Comparison of ENCODE assay signal across 9 cellular contexts in genomic region chr1:9239622-9240401, GRCh38. TPM values are rescaled to one million over a fixed set of nuclear protein-coding genes. Genes with fewer than 3 reads are reported as not detected.
DNase-seq lines count a peak whose midpoint lies in the region; ATAC-seq and TF ChIP-seq lines count a peak whose summit lies in the region.
"Had no signal": no experiment of that assay in that cellular context is flagged by ENCODE, and none has a peak within 500 bp of the region (broad histone marks: within the 10 kb centered on the region; RNA-seq: fewer than 3 reads in every experiment).

No MANE protein-coding gene starts in this region.

- H3K4me2 ChIP-seq in BLaER1 treated with 17β-estradiol and CSF1 and Interleukin-3, amounts not matched to agents 10 nM and 100 nM: peak overlapping the region; percentile 65 to 96 (median 90)

- H3K27ac ChIP-seq in BLaER1 treated with 17β-estradiol and CSF1 and Interleukin-3, amounts not matched to agents 10 nM and 100 nM: peak overlapping the region in 9 of 11 experiments; percentile 14 to 83 (median 64); a peak in 17 of 22 replicates
- H3K27ac ChIP-seq in HL-60 (replicated peaks) (peak overlapping the region; percentile 56), esophagus squamous epithelium (peak overlapping the region; percentile 61 to 94 (median 92)), ovary (peak overlapping the region; percentile 48 to 78), aorta (ENCODE audit: low read depth in 1 of 2, low read length in 2 of 2) (peak overlapping the region; percentile 7 to 70)
- H3K27ac ChIP-seq: cardiac muscle cell had no signal

- TF ChIP-seq EP300 in ovary (IDR thresholded peaks at IDR 0.05): peak; percentile 53

- H3K9ac ChIP-seq in BLaER1 treated with 17β-estradiol and CSF1 and Interleukin-3, amounts not matched to agents 10 nM and 100 nM: peak overlapping the region in 8 of 11 experiments; percentile 34 to 73 (median 53); a peak in 13 of 22 replicates

- CTCF ChIA-PET in activated CD4-positive, alpha-beta memory T cell treated with anti-CD3 and anti-CD28 coated beads, Interleukin-2, amount 10 ng/mL, durations not matched to agents 7 days and 5 days (lab: Charles Lee): interaction anchor here (1.0 to 3.1 kb wide), 4 partner anchors 10 to 129 kb away, joined by 4 to 12 read pairs (median 4); no protein-coding TSS in a partner anchor

- H3K36me3 ChIP-seq in BLaER1 treated with 17β-estradiol and CSF1 and Interleukin-3, amounts not matched to agents 10 nM and 100 nM: peaks cover 0 to under 1% (median 0%) of the 10 kb centered on the region in 11 experiments; a peak in 2 of 22 replicates
- H3K36me3 ChIP-seq in esophagus squamous epithelium (no peaks in the 10 kb centered on the region), ovary (no peaks in the 10 kb centered on the region), aorta (ENCODE audit: control insufficient read depth in 1 of 2, insufficient read depth in 2 of 2, low read length in 1 of 2) (no peaks in the 10 kb centered on the region)
- H3K36me3 ChIP-seq: cardiac muscle cell had no signal

- DNase-seq in HL-60 (ENCODE audit: low read depth in 1 of 2, low spot score in 1 of 2) (peak; percentile 94 to 95), esophagus squamous epithelium (lab: John Stamatoyannopoulos, UW) (no peak), ovary (peak; percentile 67 to 81 (median 74)), aorta (peak; percentile 74 to 79), LoVo (ENCODE audit: low spot score) (no peak)
- peak; percentile 77 for DNase-seq in activated CD4-positive, alpha-beta memory T cell treated with anti-CD3 and anti-CD28 coated beads, Interleukin-2, amount 10 ng/mL, durations not matched to agents 7 days and 5 days

- peaks cover 0 to 43% (median 0%) of the 10 kb centered on the region in 11 experiments; a peak in 7 of 22 replicates for H3K27me3 ChIP-seq in BLaER1 treated with 17β-estradiol and CSF1 and Interleukin-3, amounts not matched to agents 10 nM and 100 nM
- H3K27me3 ChIP-seq in HL-60 (ENCODE audit: insufficient read depth, poor library complexity, severe bottlenecking) (no peaks in the 10 kb centered on the region), esophagus squamous epithelium (no peaks in the 10 kb centered on the region), ovary (no peaks in the 10 kb centered on the region), aorta (ENCODE audit: control insufficient read depth in 1 of 2, insufficient read depth in 2 of 2, low read length in 1 of 2) (no peaks in the 10 kb centered on the region)
- H3K27me3 ChIP-seq: cardiac muscle cell had no signal

- no peak for TF ChIP-seq POLR2A in esophagus squamous epithelium (IDR thresholded peaks at IDR 0.05)
- TF ChIP-seq POLR2A in ovary (IDR thresholded peaks at IDR 0.05): peak; percentile 28

- ATAC-seq in aorta (ENCODE audit: low FRiP score) (peak; percentile 62), GM21367 (IDR thresholded peaks at IDR 0.05; ENCODE audit: unreplicated experiment) (no peak)

- H3K4me3 Mint-ChIP-seq in activated CD4-positive, alpha-beta memory T cell treated with anti-CD3 and anti-CD28 coated beads, Interleukin-2, amount 10 ng/mL, durations not matched to agents 7 days and 5 days: peak overlapping the region; percentile 43

- peak overlapping the region; percentile 65 for H3K27ac Mint-ChIP-seq in activated CD4-positive, alpha-beta memory T cell treated with anti-CD3 and anti-CD28 coated beads, Interleukin-2, amount 10 ng/mL, durations not matched to agents 7 days and 5 days

- no peaks in the 10 kb centered on the region for H3K27me3 Mint-ChIP-seq in activated CD4-positive, alpha-beta memory T cell treated with anti-CD3 and anti-CD28 coated beads, Interleukin-2, amount 10 ng/mL, durations not matched to agents 7 days and 5 days

- peaks cover 0 to 74% (median 0%) of the 10 kb centered on the region in 11 experiments; a peak in 7 of 22 replicates for H4K20me1 ChIP-seq in BLaER1 treated with 17β-estradiol and CSF1 and Interleukin-3, amounts not matched to agents 10 nM and 100 nM

- H3K9me3 Mint-ChIP-seq in activated CD4-positive, alpha-beta memory T cell treated with anti-CD3 and anti-CD28 coated beads, Interleukin-2, amount 10 ng/mL, durations not matched to agents 7 days and 5 days: no peaks in the 10 kb centered on the region

- H3K4me3 ChIP-seq in BLaER1 treated with 17β-estradiol and CSF1 and Interleukin-3, amounts not matched to agents 10 nM and 100 nM: peak overlapping the region in 1 of 10 experiments; percentile 21; a peak in 2 of 20 replicates
- H3K4me3 ChIP-seq in HL-60 (replicated peaks; ENCODE audit: insufficient read depth, low read length) (no peak overlapping the region), esophagus squamous epithelium (peak overlapping the region in 1 of 4 donors; percentile 22), ovary (peak overlapping the region; percentile 20), aorta (ENCODE audit: low read length in 2 of 2) (no peak overlapping the region)
- H3K4me3 ChIP-seq: cardiac muscle cell had no signal

- intact Hi-C loops in esophagus squamous epithelium (cut with DNase I) (no loop called here), ovary (cut with DNase I) (no loop called here), aorta (cut with DNase I) (no loop called here)

- WGBS in esophagus squamous epithelium, 2 donors: 27 to 38% methylated on average over 10 to 16 of the region's 16 CpGs
- WGBS in ovary, 3 donors: 13 to 23% (median 16%) methylated on average over 16 of the region's 16 CpGs
- 60 to 70% methylated on average over 16 of the region's 16 CpGs for WGBS in aorta, 2 donors

- peaks cover 10% of the 10 kb centered on the region for H3K36me3 Mint-ChIP-seq in activated CD4-positive, alpha-beta memory T cell treated with anti-CD3 and anti-CD28 coated beads, Interleukin-2, amount 10 ng/mL, durations not matched to agents 7 days and 5 days (ENCODE audit: low read depth)

- no peaks in the 10 kb centered on the region for H3K9me3 ChIP-seq in BLaER1 treated with 17β-estradiol and CSF1 and Interleukin-3, amounts not matched to agents 10 nM and 100 nM (replicated peaks in 1 of 11)
- H3K9me3 ChIP-seq in esophagus squamous epithelium (no peaks in the 10 kb centered on the region), ovary (no peaks in the 10 kb centered on the region), aorta (ENCODE audit: control insufficient read depth, low read length) (no peaks in the 10 kb centered on the region)

- TF ChIP-seq CTCF in HL-60 (IDR thresholded peaks at IDR 0.05; ENCODE audit: insufficient read depth, low read length) (no peak), esophagus squamous epithelium (IDR thresholded peaks at IDR 0.05) (no peak), ovary (IDR thresholded peaks at IDR 0.05) (no peak)

- H3K4me1 ChIP-seq in BLaER1 treated with 17β-estradiol and CSF1 and Interleukin-3, amounts not matched to agents 10 nM and 100 nM: peaks cover 93 to 98% (median 97%) of the 10 kb centered on the region in 10 experiments
- H3K4me1 ChIP-seq in esophagus squamous epithelium (peaks cover 62 to 96% (median 85%) of the 10 kb centered on the region in 3 donors), ovary (ENCODE audit: insufficient read depth) (peaks cover 46% of the 10 kb centered on the region), aorta (ENCODE audit: control insufficient read depth in 1 of 2, insufficient read depth in 2 of 2, low read length in 2 of 2) (peaks cover 0 to 4% of the 10 kb centered on the region in 2 donors)

- POLR2A ChIA-PET in activated CD4-positive, alpha-beta memory T cell treated with anti-CD3 and anti-CD28 coated beads, Interleukin-2, amount 10 ng/mL, durations not matched to agents 7 days and 5 days (lab: Charles Lee): interaction anchor here (0.6 to 1.5 kb wide), 4 partner anchors 8 to 368 kb away, joined by 3 to 4 read pairs (median 3); no protein-coding TSS in a partner anchor

- H3K4me1 Mint-ChIP-seq in activated CD4-positive, alpha-beta memory T cell treated with anti-CD3 and anti-CD28 coated beads, Interleukin-2, amount 10 ng/mL, durations not matched to agents 7 days and 5 days: peaks cover 61% of the 10 kb centered on the region

RNA-seq across cellular contexts. Expression of gene H6PD, which starts 5.2 kb away (rescaled TPM):
- 10 to 100 TPM; 12.9 to 13.2 TPM for total RNA-seq in activated CD4-positive, alpha-beta memory T cell treated with anti-CD3 and anti-CD28 coated beads, Interleukin-2, amount 10 ng/mL, durations not matched to agents 7 days and 5 days
- 10 to 100 TPM; 10.6 to 35.5 (median 18.7) TPM for total RNA-seq in esophagus squamous epithelium
- 100 to 1,000 TPM in 3 of 7 donors, 10 to 100 TPM in 4; 63.8 to 148 (median 91.3) TPM for total RNA-seq in ovary
- polyA plus RNA-seq in ovary: 10 to 100 TPM; 47.0 to 70.4 TPM
- 10 to 100 TPM; 62.6 to 65.4 TPM for total RNA-seq in aorta
- polyA plus RNA-seq in aorta: 10 to 100 TPM in 1 of 2 donors, 1 to 10 TPM in 1; 4.8 to 17.9 TPM

RNA-seq across cellular contexts. Expression of gene SPSB1, which starts 52.9 kb away (rescaled TPM):
- total RNA-seq in activated CD4-positive, alpha-beta memory T cell treated with anti-CD3 and anti-CD28 coated beads, Interleukin-2, amount 10 ng/mL, durations not matched to agents 7 days and 5 days: 10 to 100 TPM; 17.4 to 18.0 TPM
- 10 to 100 TPM; 15.2 to 35.5 (median 25.2) TPM for total RNA-seq in esophagus squamous epithelium
- total RNA-seq in ovary: 10 to 100 TPM; 20.6 to 69.6 (median 34.4) TPM
- 10 to 100 TPM; 20.4 to 35.2 TPM for polyA plus RNA-seq in ovary
- total RNA-seq in aorta: 10 to 100 TPM; 34.8 to 62.0 TPM
- 10 to 100 TPM; 21.2 to 36.8 TPM for polyA plus RNA-seq in aorta

Comparison
In these comparisons a context has a peak if more than half of its experiments do, and no peak if none do; other contexts are left out.
1. H3K27ac ChIP-seq: peak in every context shown above with its lines; median percentile 92 in esophagus squamous epithelium; 64 in BLaER1 treated with 17β-estradiol and CSF1 and Interleukin-3, amounts not matched to agents 10 nM and 100 nM; 63 in ovary; 56 in HL-60; 38 in aorta.
2. DNase-seq: peak in HL-60 (2 of 2), activated CD4-positive, alpha-beta memory T cell treated with anti-CD3 and anti-CD28 coated beads, Interleukin-2, amount 10 ng/mL, durations not matched to agents 7 days and 5 days (single experiment), ovary (5 of 5) and aorta (2 of 2); none in esophagus squamous epithelium (single experiment) and LoVo (single experiment).